Comparison of ENCODE assay signal across 8 cellular contexts in the genomic region with DNA sequence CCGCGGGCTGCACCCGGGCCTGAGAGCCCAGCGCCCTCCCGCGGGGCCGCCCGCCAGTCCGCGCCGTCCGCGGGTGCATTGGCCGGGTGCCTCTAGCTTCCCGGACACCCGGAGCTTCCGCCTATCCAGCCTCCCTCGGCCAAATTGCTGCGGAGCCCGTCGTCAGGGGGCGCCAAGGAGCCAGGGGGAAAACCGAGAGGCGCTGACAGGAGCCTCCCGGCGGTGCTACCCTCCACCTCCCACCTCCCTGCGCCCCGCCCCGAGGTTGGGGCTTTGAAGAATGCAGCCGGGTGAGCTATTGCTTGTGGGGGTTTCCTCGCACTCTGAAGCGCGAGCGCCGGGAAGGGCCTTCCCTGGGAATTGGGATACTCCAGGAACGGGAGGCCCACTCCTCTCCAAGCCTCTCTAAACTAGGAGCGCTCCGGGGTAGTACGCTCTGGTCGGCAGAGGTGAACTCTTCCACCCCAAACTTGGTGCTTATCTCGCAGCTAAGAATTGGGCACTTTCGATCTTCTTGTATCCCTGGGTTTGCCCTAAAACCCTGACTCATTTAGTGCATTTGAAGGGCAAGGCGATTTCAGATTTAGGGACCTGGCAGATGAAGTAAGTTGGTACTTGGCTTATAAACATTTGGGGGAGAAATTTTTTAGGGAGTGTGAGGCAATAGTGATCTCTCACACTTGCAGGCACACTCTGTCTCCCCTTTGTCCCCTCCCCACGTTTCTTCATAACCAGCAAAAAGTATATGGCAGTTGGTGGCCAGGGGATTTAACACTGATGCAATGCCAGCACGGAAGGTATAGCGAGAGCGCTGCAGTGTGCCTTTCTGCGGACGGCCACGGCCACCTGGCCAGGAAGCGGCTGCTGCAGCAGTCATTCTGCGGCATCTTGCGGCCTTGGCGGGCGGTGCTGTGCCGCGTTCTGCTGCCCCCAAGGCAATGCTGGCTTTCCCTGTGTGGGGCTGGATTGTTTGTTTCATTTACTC. TPM values are rescaled to one million over a fixed set of nuclear protein-coding genes. Genes with fewer than 3 reads are reported as not detected.
DNase-seq lines count a peak whose midpoint lies in the region; ATAC-seq and TF ChIP-seq lines count a peak whose summit lies in the region.

No MANE protein-coding gene starts in this region.

- H3K27ac Mint-ChIP-seq in naive thymus-derived CD4-positive, alpha-beta T cell = peak overlapping the region in 1 of 9 donors; percentile 30

- H3K27ac ChIP-seq in HL-60 (replicated peaks) (peak overlapping the region; percentile 87), fibroblast of lung (ENCODE audit: insufficient read depth, low read length) (peak overlapping the region; percentile 86), stomach smooth muscle (ENCODE audit: low read length) (no peak overlapping the region)
- H3K27ac ChIP-seq in naive thymus-derived CD4-positive, alpha-beta T cell (ENCODE audit: low read depth, low read length) = no peak overlapping the region

- H3K9ac ChIP-seq in fibroblast of lung (ENCODE audit: insufficient read depth, low read length) (peak overlapping the region; percentile 51), stomach smooth muscle (ENCODE audit: low read length in 2 of 2) (peak overlapping the region; percentile 2 to 37)

- POLR2A ChIA-PET in naive thymus-derived CD4-positive, alpha-beta T cell (lab: Charles Lee) = no interaction called here

- peak overlapping the region; percentile 73 for H2AFZ ChIP-seq in fibroblast of lung (ENCODE audit: low read length)

- intact Hi-C loops in naive thymus-derived CD4-positive, alpha-beta T cell (cut with micrococcal nuclease) = loop anchor here (1.0 to 10.0 kb wide), 6 partner anchors 53 to 411 kb away; a partner anchor contains a TSS

- H3K4me2 ChIP-seq in fibroblast of lung (ENCODE audit: extremely low read depth, insufficient read depth, low read length) = peak overlapping the region; percentile 95

- no peaks in the 10 kb centered on the region for H3K9me3 ChIP-seq in fibroblast of lung (ENCODE audit: control insufficient read depth, insufficient read depth, low read depth, low read length)
- no peaks in the 10 kb centered on the region for H3K9me3 ChIP-seq in naive thymus-derived CD4-positive, alpha-beta T cell (ENCODE audit: control insufficient read depth in 2 of 3, low read length in 3 of 3)
- H3K9me3 ChIP-seq in stomach smooth muscle (ENCODE audit: control insufficient read depth in 2 of 2, low read length in 2 of 2) = no peaks in the 10 kb centered on the region

- peaks cover 11 to 26% (median 24%) of the 10 kb centered on the region in 7 donors for H3K4me1 Mint-ChIP-seq in naive thymus-derived CD4-positive, alpha-beta T cell

- H3K4me3 ChIP-seq in HL-60 (replicated peaks; ENCODE audit: insufficient read depth, low read length) = peak overlapping the region; percentile 68
- peak overlapping the region; percentile 76 to 93 (median 80) for H3K4me3 ChIP-seq in fibroblast of lung (replicated peaks in 1 of 4; ENCODE audit: control extremely low read depth in 1 of 4, insufficient read depth in 1 of 4, low read depth in 3 of 4, low read length in 4 of 4)
- peak overlapping the region; percentile 37 for H3K4me3 ChIP-seq in naive thymus-derived CD4-positive, alpha-beta T cell (ENCODE audit: low read length)
- H3K4me3 ChIP-seq in stomach smooth muscle (ENCODE audit: low read length in 2 of 2) = peak overlapping the region; percentile 45 to 83

- H3K36me3 ChIP-seq in fibroblast of lung (ENCODE audit: control insufficient read depth, insufficient read depth, low read length) = no peaks in the 10 kb centered on the region
- no peaks in the 10 kb centered on the region for H3K36me3 ChIP-seq in naive thymus-derived CD4-positive, alpha-beta T cell (ENCODE audit: control insufficient read depth in 2 of 3, insufficient read depth in 3 of 3, low read length in 3 of 3)
- H3K36me3 ChIP-seq in stomach smooth muscle (ENCODE audit: control insufficient read depth in 2 of 2, insufficient read depth in 2 of 2, low read length in 2 of 2) = no peaks in the 10 kb centered on the region

- H3K79me2 ChIP-seq in fibroblast of lung (ENCODE audit: control insufficient read depth, insufficient read depth, low read length) = peaks cover 38% of the 10 kb centered on the region

- TF ChIP-seq CTCF in HL-60 (IDR thresholded peaks at IDR 0.05; ENCODE audit: insufficient read depth, low read length) = peak; percentile 59
- TF ChIP-seq CTCF in fibroblast of lung (conservative IDR thresholded peaks at IDR 0.05 in 1 of 2, IDR thresholded peaks at IDR 0.05 in 1 of 2; ENCODE audit: low read depth in 1 of 2, low read length in 2 of 2) = peak; percentile 73 to 75

- DNase-seq in DMS 273 treated with DMSO at 0.1 percent for 48 hours (lab: John Stamatoyannopoulos, UW) (peak; percentile 82), HL-60 (ENCODE audit: low read depth in 1 of 2, low spot score in 1 of 2) (peak; percentile 67 to 97), NOMO-1 treated with DMSO at 0.1 percent for 48 hours (lab: John Stamatoyannopoulos, UW; ENCODE audit: unreplicated experiment) (peak; percentile 83), fibroblast of lung (ENCODE audit: low read depth in 2 of 2) (peak; percentile 90 to 93)
- DNase-seq in activated T-cell treated with anti-CD3 and anti-CD28 coated beads, Interleukin-2, amount 50 U/mL, for 1 hour = peak; percentile 54
- peak in 7 of 9 donors; percentile 8 to 81 (median 19) for DNase-seq in naive thymus-derived CD4-positive, alpha-beta T cell

- CTCF ChIA-PET in naive thymus-derived CD4-positive, alpha-beta T cell (lab: Charles Lee) = interaction anchor here (1.3 kb wide), 1 partner anchor 53 kb away, joined by 3 read pairs; no protein-coding TSS in a partner anchor

- no peaks in the 10 kb centered on the region for H4K20me1 ChIP-seq in fibroblast of lung (ENCODE audit: control insufficient read depth, extremely low read depth, insufficient read depth, low read length)

- H3K36me3 Mint-ChIP-seq in naive thymus-derived CD4-positive, alpha-beta T cell = no peaks in the 10 kb centered on the region

- H3K27me3 ChIP-seq in HL-60 (ENCODE audit: insufficient read depth, poor library complexity, severe bottlenecking) (no peaks in the 10 kb centered on the region), fibroblast of lung (ENCODE audit: control insufficient read depth, insufficient read depth, low read length) (no peaks in the 10 kb centered on the region), stomach smooth muscle (ENCODE audit: control insufficient read depth in 1 of 2, insufficient read depth in 2 of 2, low read length in 2 of 2) (no peaks in the 10 kb centered on the region)
- H3K27me3 ChIP-seq in naive thymus-derived CD4-positive, alpha-beta T cell (ENCODE audit: control insufficient read depth in 2 of 2, insufficient read depth in 2 of 2, low read length in 2 of 2) = peaks cover 0 to 12% of the 10 kb centered on the region in 2 donors

- ATAC-seq in GM19468 (IDR thresholded peaks at IDR 0.05; ENCODE audit: extremely low read depth, unreplicated experiment) = peak; percentile 51
- peak; percentile 74 for ATAC-seq in naive thymus-derived CD4-positive, alpha-beta T cell

- peak overlapping the region; percentile 76 to 88 (median 80) for H3K4me3 Mint-ChIP-seq in naive thymus-derived CD4-positive, alpha-beta T cell

- H3K9me3 Mint-ChIP-seq in naive thymus-derived CD4-positive, alpha-beta T cell = peaks cover 0 to 3% (median 0%) of the 10 kb centered on the region in 11 donors

- H3K27me3 Mint-ChIP-seq in naive thymus-derived CD4-positive, alpha-beta T cell = peaks cover 52 to 77% (median 68%) of the 10 kb centered on the region in 5 donors

- H3K4me1 ChIP-seq in fibroblast of lung (ENCODE audit: control insufficient read depth, extremely low read depth, insufficient read depth, low read length) = peaks cover 16% of the 10 kb centered on the region
- peaks cover 6 to 16% of the 10 kb centered on the region in 2 donors for H3K4me1 ChIP-seq in naive thymus-derived CD4-positive, alpha-beta T cell (ENCODE audit: control insufficient read depth in 2 of 2, insufficient read depth in 2 of 2, low read length in 2 of 2)
- peaks cover 6% of the 10 kb centered on the region for H3K4me1 ChIP-seq in stomach smooth muscle (ENCODE audit: control insufficient read depth, insufficient read depth, low read length)

RNA-seq across cellular contexts. Expression of a gene that starts 0.6 kb away (rescaled TPM):
- total RNA-seq in fibroblast of lung = 10.8 and 12.6 TPM in 2 replicates
- polyA plus RNA-seq in fibroblast of lung = 9.7 and 11.5 TPM in 2 replicates
- polyA plus RNA-seq in fibroblast of lung (2012) = 8.4 and 10.2 TPM in 2 replicates
- polyA minus RNA-seq in fibroblast of lung (ENCODE audit: low replicate concordance) = 4.7 TPM in 1 of 2 replicates, not detected in the other
- under 1 TPM in 1 of 5 experiments, not detected in 4; 0.15 TPM for total RNA-seq in naive thymus-derived CD4-positive, alpha-beta T cell
- not detected for polyA plus RNA-seq in naive thymus-derived CD4-positive, alpha-beta T cell

Comparison
In these comparisons a context has a peak if more than half of its experiments do, and no peak if none do; other contexts are left out.
1. DNase-seq: peak in every context shown above with its lines; median percentile 92 in fibroblast of lung; 83 in NOMO-1 treated with DMSO at 0.1 percent for 48 hours; 82 in DMS 273 treated with DMSO at 0.1 percent for 48 hours; 82 in HL-60; 54 in activated T-cell treated with anti-CD3 and anti-CD28 coated beads, Interleukin-2, amount 50 U/mL, for 1 hour; 19 in naive thymus-derived CD4-positive, alpha-beta T cell.
2. H3K27ac ChIP-seq: peak in HL-60 (single experiment) and fibroblast of lung (single experiment); none in naive thymus-derived CD4-positive, alpha-beta T cell (single experiment) and stomach smooth muscle (single experiment).
3. Peak in every context shown above with its lines, with median percentiles within 50 percentile points of each other: H3K4me3 ChIP-seq.